In the genomic region with DNA sequence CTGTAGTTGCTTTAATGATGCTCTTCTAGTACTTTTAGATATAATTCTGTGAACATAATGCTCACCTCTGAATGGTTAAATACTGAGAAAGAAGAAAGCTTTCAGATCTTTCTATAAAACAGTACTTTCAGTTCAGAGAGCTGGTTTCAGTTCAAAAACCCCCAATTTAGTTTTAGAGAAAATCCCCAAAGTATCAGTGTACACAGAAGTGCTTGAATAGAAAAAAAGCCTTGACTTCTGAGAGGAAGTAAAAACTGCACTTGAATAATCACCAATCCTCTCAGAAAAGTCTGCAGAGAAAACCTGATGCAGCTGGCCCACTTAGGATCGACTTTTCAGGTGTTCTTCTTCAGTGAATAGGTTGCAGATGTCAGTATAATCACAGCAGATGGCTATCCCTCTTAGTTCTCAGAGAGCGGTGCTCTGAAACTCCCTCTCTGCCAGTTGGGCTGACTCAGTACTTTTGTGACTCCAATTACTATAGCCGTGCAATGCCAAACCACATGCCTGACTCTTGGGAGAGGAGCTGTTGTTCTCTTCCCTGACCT, we compare ENCODE assay signal across 8 cellular contexts.
DNase-seq lines count a peak whose midpoint lies in the region; ATAC-seq and TF ChIP-seq lines count a peak whose summit lies in the region.

No MANE protein-coding gene starts in this region.

- POLR2A ChIA-PET in A673 (lab: Charles Lee; ENCODE audit: low non-redundant PET) = no interaction called here

- peaks cover 13% of the 10 kb centered on the region for H3K4me1 ChIP-seq in A673 (ENCODE audit: insufficient read depth, low read length, poor library complexity, severe bottlenecking)

- H3K4me3 ChIP-seq in A673 (ENCODE audit: low read depth, low read length, poor library complexity, severe bottlenecking) (no peak overlapping the region), epithelial cell of proximal tubule (ENCODE audit: low read depth, low read length) (no peak overlapping the region)

- TF ChIP-seq CTCF in A673 (conservative IDR thresholded peaks at IDR 0.05; ENCODE audit: low read depth, low read length) (no peak), epithelial cell of proximal tubule (conservative IDR thresholded peaks at IDR 0.05; ENCODE audit: low read depth, low read length) (no peak)

- peak; percentile 48 for DNase-seq in A673 (ENCODE audit: low spot score)
- peak; percentile 51 for DNase-seq in NCI-H2196 (lab: John Stamatoyannopoulos, UW; ENCODE audit: unreplicated experiment)
- peak; percentile 47 for DNase-seq in epithelial cell of proximal tubule (ENCODE audit: low read depth)
- DNase-seq in stromal cell of bone marrow (ENCODE audit: low read depth) = peak; percentile 86
- no peak for DNase-seq in stimulated activated CD4-positive, alpha-beta T cell treated with anti-CD3 and anti-CD28 coated beads, Interleukin-4, amount 100 ng/mL, for 24 hours
- no peak for DNase-seq in SIG-M5 (lab: John Stamatoyannopoulos, UW)

- H3K27ac ChIP-seq in A673 (ENCODE audit: low read depth, low read length, poor library complexity, severe bottlenecking) = no peak overlapping the region

- CTCF ChIA-PET in A673 (lab: Charles Lee) = no interaction called here

- ATAC-seq in GM18867 (IDR thresholded peaks at IDR 0.05; ENCODE audit: unreplicated experiment) = peak; percentile 91
- peak; percentile 96 for ATAC-seq in HG02970 (IDR thresholded peaks at IDR 0.05; ENCODE audit: low FRiP score, unreplicated experiment)

- no peaks in the 10 kb centered on the region for H3K27me3 ChIP-seq in A673 (replicated peaks; ENCODE audit: insufficient read depth, low read depth, low read length, poor library complexity)

- intact Hi-C loops in A673 (cut with micrococcal nuclease; ENCODE audit: unreplicated experiment) = loop anchor here (5.0 to 10.0 kb wide), 3 partner anchors 296 to 1572 kb away; no protein-coding TSS in a partner anchor

- no TSS peak for BruUV-seq in A673 (replicated peaks; lab: Mats Ljungman, UMichigan)

- no peaks in the 10 kb centered on the region for H3K9me3 ChIP-seq in A673 (ENCODE audit: low read depth, low read length, poor library complexity, severe bottlenecking)

- no peaks in the 10 kb centered on the region for H3K36me3 ChIP-seq in A673 (ENCODE audit: insufficient read depth, low read length, poor library complexity, severe bottlenecking)

Comparison
In these comparisons a context has a peak if more than half of its experiments do, and no peak if none do; other contexts are left out.
1. DNase-seq: peak in A673 (single experiment), NCI-H2196 (single experiment), epithelial cell of proximal tubule (single experiment) and stromal cell of bone marrow (single experiment); none in stimulated activated CD4-positive, alpha-beta T cell treated with anti-CD3 and anti-CD28 coated beads, Interleukin-4, amount 100 ng/mL, for 24 hours (single experiment) and SIG-M5 (single experiment).